Comparison of ENCODE assay signal across 2 cellular contexts in the genomic region with DNA sequence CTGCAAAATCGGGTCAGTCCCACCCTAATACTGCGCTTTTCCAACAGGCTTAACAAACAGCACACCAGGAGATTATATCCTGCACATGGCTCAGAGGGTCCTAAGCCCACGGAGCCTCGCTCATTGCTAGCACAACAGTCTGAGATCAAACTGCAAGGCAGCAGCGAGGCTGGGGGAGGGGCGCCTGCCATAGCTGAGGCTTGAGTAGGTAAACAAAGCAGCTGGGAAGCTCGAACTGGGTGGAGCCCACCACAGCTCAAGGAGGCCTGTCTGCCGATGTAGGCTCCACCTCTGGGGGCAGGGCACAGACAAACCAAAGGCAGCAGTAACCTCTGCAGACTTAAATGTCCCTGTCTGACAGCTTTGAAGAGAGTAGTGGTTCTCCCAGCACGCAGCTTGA. TPM values are rescaled to one million over a fixed set of nuclear protein-coding genes. Genes with fewer than 3 reads are reported as not detected.
"Had no signal": no experiment of that assay in that cellular context is flagged by ENCODE, and none has a peak within 500 bp of the region (broad histone marks: within the 10 kb centered on the region; RNA-seq: fewer than 3 reads in every experiment).

No MANE protein-coding gene starts in this region.

RNA-seq across cellular contexts. Expression of gene KLHL41, which starts 56.5 kb away (rescaled TPM):
- total RNA-seq: endodermal cell; naive thymus-derived CD8-positive, alpha-beta T cell had no signal
